In the genomic region with DNA sequence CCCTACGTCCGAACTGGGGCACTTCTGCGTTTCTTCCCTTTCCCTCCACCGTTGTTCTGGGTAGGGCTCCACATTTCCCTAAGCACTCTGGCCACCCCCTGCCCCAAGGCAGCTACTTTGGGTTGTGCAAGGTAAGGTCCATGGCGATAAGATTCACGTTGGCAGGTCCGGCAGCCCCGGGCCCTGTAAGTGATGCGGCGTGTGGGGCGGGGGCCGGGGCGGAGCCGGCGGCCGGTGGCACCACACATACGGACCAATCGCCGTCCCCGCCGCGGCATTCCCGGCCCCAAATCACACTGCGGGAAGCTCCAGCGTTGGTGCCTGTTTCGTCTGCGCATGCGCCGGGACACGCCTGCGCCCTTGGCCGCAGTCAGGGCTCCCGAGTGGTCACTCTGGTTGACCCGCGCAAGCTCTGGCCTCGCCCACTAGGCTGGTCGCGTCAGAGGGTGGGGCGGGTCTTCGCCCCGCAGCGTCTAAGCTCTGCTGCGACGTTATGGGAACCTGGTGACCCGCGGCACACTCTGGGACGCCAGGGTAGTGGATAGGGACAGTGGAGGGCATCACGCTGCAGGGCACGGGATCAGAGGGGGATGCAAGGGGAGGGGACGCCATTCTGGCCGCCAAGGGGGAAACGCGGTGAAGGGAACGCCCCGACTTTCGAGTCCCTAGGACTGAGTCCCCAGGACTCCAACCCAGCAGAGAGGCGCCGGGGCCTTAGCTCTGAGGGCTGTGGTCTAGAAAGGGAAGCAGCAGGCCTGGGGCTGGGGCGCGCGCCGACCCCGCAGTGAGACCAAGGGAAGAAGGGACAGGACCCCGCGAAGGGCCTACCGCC, we compare ENCODE assay signal across 1 cellular context.
TF ChIP-seq lines count a peak whose summit lies in the region.

No MANE protein-coding gene starts in this region.

TF ChIP-seq in SK-N-SH, 30 proteins besides CTCF, POLR2A, EP300 and RAD21 (continued from another document):
- TF ChIP-seq RXRA (IDR thresholded peaks at IDR 0.05; ENCODE audit: borderline replicate concordance, low read depth) (no peak), MXI1 (IDR thresholded peaks at IDR 0.05; ENCODE audit: low read depth, low read length) (peak; percentile 85), POLR2AphosphoS5 (IDR thresholded peaks at IDR 0.05; ENCODE audit: low read depth, low read length) (peak; percentile 72), NRF1 (IDR thresholded peaks at IDR 0.05; ENCODE audit: low read depth, low read length) (peak; percentile 97)
